In genomic region chr20:57660510-57661199, GRCh38 we compare ENCODE assay signal across 1 cellular context.
TF ChIP-seq lines count a peak whose summit lies in the region.

No MANE protein-coding gene starts in this region.

TF ChIP-seq in WTC11, 78 proteins besides CTCF, POLR2A, EP300 and RAD21 (continued from another document):
- TF ChIP-seq ZNF281 (CRISPR knock-in tag; IDR thresholded peaks at IDR 0.05): no peak
- no peak for TF ChIP-seq ATF6 (CRISPR knock-in tag; IDR thresholded peaks at IDR 0.05)
- TF ChIP-seq NR1H2 (CRISPR knock-in tag; IDR thresholded peaks at IDR 0.05): no peak
- TF ChIP-seq IRF2 (CRISPR knock-in tag; IDR thresholded peaks at IDR 0.05; ENCODE audit: borderline replicate concordance, low read depth): no peak
- TF ChIP-seq MYBL2 (CRISPR knock-in tag; IDR thresholded peaks at IDR 0.05): no peak
- TF ChIP-seq ZBTB43 (CRISPR knock-in tag; IDR thresholded peaks at IDR 0.05): no peak
- TF ChIP-seq ATF1 (CRISPR knock-in tag; IDR thresholded peaks at IDR 0.05): no peak
- TF ChIP-seq RELA (CRISPR knock-in tag; IDR thresholded peaks at IDR 0.05; ENCODE audit: borderline replicate concordance): no peak
- no peak for TF ChIP-seq GRHL2 (CRISPR knock-in tag; IDR thresholded peaks at IDR 0.05; ENCODE audit: insufficient replicate concordance, severe bottlenecking)
- TF ChIP-seq ELF4 (CRISPR knock-in tag; IDR thresholded peaks at IDR 0.05; ENCODE audit: low read depth): no peak
- no peak for TF ChIP-seq ERG (CRISPR knock-in tag; IDR thresholded peaks at IDR 0.05)
- TF ChIP-seq ZNF317 (CRISPR knock-in tag; IDR thresholded peaks at IDR 0.05; ENCODE audit: borderline replicate concordance, low read depth): no peak
- TF ChIP-seq CBFB (CRISPR knock-in tag; IDR thresholded peaks at IDR 0.05; ENCODE audit: low read depth): no peak
- TF ChIP-seq HMGXB4 (CRISPR knock-in tag; IDR thresholded peaks at IDR 0.05): no peak
- TF ChIP-seq AFF4 (CRISPR knock-in tag; IDR thresholded peaks at IDR 0.05; ENCODE audit: borderline replicate concordance): no peak
